In the genomic region with DNA sequence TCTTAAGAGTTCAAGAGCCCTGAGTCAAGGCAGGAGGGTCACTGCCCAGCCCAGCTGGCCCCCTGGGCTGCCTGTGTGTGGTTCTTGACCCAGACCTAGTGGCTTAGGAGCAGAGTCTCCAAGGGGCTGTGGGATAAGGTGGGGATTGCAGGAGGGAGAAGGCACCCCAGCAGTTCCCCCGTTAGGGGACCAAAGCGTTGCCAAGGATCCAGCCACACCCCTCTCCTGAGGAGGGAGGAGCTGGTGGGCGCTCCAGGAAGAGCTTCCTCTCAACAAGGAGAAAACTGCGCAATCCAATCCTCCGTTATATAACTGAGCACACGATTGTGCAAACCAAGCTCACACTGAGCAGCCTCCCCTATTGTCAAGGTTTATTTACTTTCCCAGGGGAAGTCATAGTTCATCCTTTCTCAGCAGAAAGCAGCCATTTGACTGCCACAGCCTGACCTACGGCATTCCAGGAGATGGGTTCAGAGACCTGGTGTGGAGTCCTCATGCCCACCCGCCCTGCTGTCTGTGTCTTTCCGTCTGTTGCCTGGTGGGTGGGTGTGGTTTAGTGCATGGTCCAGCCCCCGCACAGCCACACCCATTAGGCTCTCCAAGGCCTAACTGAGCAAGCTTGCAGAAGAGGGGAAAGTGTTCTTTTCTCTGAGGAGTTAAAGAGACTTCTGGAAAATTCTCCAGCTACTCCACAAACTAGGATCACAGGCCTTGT, we compare ENCODE assay signal across 8 cellular contexts. TPM values are rescaled to one million over a fixed set of nuclear protein-coding genes. Genes with fewer than 3 reads are reported as not detected.
A peak's percentile ranks its signal among the peaks of the same experiment; 100 is the strongest.
DNase-seq lines count a peak whose midpoint lies in the region; ATAC-seq, FAIRE-seq and TF ChIP-seq lines count a peak whose summit lies in the region.

No MANE protein-coding gene starts in this region.

- H3K27ac ChIP-seq in ACC112 (ENCODE audit: low read depth, low read length) (peak overlapping the region; percentile 38), astrocyte (ENCODE audit: low read depth, low read length) (no peak overlapping the region), transverse colon (peak overlapping the region; percentile 76 to 95 (median 88))

- DNase-seq in NAMALWA (ENCODE audit: low spot score) (peak; percentile 46), astrocyte (ENCODE audit: low read depth) (no peak), left lobe of liver (ENCODE audit: low spot score) (peak; percentile 93), transverse colon (peak; percentile 62)
- no peak for DNase-seq in activated naive CD4-positive, alpha-beta T cell treated with anti-CD3 and anti-CD28 coated beads, Interleukin-2, amount 10 ng/mL, durations not matched to agents 7 days and 5 days
- DNase-seq in activated T-helper 1 cell treated with anti-CD3 and anti-CD28 coated beads, Interleukin-12 subunit alpha, Interleukin-12 subunit beta, Interleukin-2, Interleukin-4 antibody, amounts not matched to agents 30 ng/mL and 10 ng/mL and 1 ng/mL, durations not matched to agents 14 hours and 24 hours and 36 hours (ENCODE audit: low spot score), result no peak

- WGBS in transverse colon (ENCODE audit: low coverage in 1 of 2), 2 donors, result 45% methylated on average over 10 of the region's 10 CpGs; no CpG with 5 or more reads in 1 of the 2 donors

- no peaks in the 10 kb centered on the region for H3K9me3 ChIP-seq in astrocyte (ENCODE audit: insufficient read depth, low read depth, low read length)
- H3K9me3 ChIP-seq in transverse colon, result no peaks in the 10 kb centered on the region

- no peak for FAIRE-seq in astrocyte (lab: Jason Lieb, UNC)

- peaks cover 36% of the 10 kb centered on the region for H3K4me1 Mint-ChIP-seq in astrocyte (ENCODE audit: low read depth, unreplicated experiment)
- H3K4me1 Mint-ChIP-seq in activated naive CD4-positive, alpha-beta T cell treated with anti-CD3 and anti-CD28 coated beads, Interleukin-2, amount 10 ng/mL, durations not matched to agents 7 days and 5 days, result peaks cover 23% of the 10 kb centered on the region
- H3K4me1 Mint-ChIP-seq in activated T-helper 1 cell treated with anti-CD3 and anti-CD28 coated beads, Interleukin-12 subunit alpha, Interleukin-12 subunit beta, Interleukin-2, Interleukin-4 antibody, amounts not matched to agents 30 ng/mL and 10 ng/mL and 1 ng/mL, durations not matched to agents 14 hours and 24 hours and 36 hours (ENCODE audit: low read depth), result peaks cover 14% of the 10 kb centered on the region

- peaks cover 56% of the 10 kb centered on the region for H3K4me1 ChIP-seq in ACC112 (ENCODE audit: control insufficient read depth, insufficient read depth, low read length, unreplicated experiment)
- H3K4me1 ChIP-seq in astrocyte (ENCODE audit: insufficient read depth, low read length), result peaks cover 27% of the 10 kb centered on the region
- H3K4me1 ChIP-seq in transverse colon, result peaks cover 49 to 81% (median 68%) of the 10 kb centered on the region in 4 donors

- H3K4me3 ChIP-seq in ACC112 (ENCODE audit: low read depth, low read length) (0 out of 2 replicates have a peak overlapping the region, but pooled peaks have one; percentile 19), astrocyte (ENCODE audit: insufficient read depth, low read depth, low read length) (no peak overlapping the region), transverse colon (no peak overlapping the region)

- H3K4me3 Mint-ChIP-seq in astrocyte (ENCODE audit: unreplicated experiment), result peak overlapping the region; percentile 70
- H3K4me3 Mint-ChIP-seq in activated naive CD4-positive, alpha-beta T cell treated with anti-CD3 and anti-CD28 coated beads, Interleukin-2, amount 10 ng/mL, durations not matched to agents 7 days and 5 days, result no peak overlapping the region
- H3K4me3 Mint-ChIP-seq in activated T-helper 1 cell treated with anti-CD3 and anti-CD28 coated beads, Interleukin-12 subunit alpha, Interleukin-12 subunit beta, Interleukin-2, Interleukin-4 antibody, amounts not matched to agents 30 ng/mL and 10 ng/mL and 1 ng/mL, durations not matched to agents 14 hours and 24 hours and 36 hours, result no peak overlapping the region

- H3K79me2 ChIP-seq in ACC112 (ENCODE audit: control insufficient read depth, insufficient read depth, low read length, unreplicated experiment) (peaks cover 26% of the 10 kb centered on the region), astrocyte (ENCODE audit: insufficient read depth, low read length) (peaks cover 18% of the 10 kb centered on the region)

- H2AFZ ChIP-seq in ACC112 (ENCODE audit: low read length, unreplicated experiment) (no peak overlapping the region), astrocyte (ENCODE audit: low read depth, low read length) (no peak overlapping the region)

- peak overlapping the region; percentile 40 for H3K4me2 ChIP-seq in astrocyte (ENCODE audit: low read length)

- no peak for TF ChIP-seq CTCF in astrocyte (IDR thresholded peaks at IDR 0.05; ENCODE audit: insufficient read depth, low read depth, low read length)
- TF ChIP-seq CTCF in transverse colon (IDR thresholded peaks at IDR 0.05), result no peak

- no peaks in the 10 kb centered on the region for H3K36me3 ChIP-seq in ACC112 (ENCODE audit: insufficient read depth, low read length)
- no peaks in the 10 kb centered on the region for H3K36me3 ChIP-seq in astrocyte (ENCODE audit: insufficient read depth, low read length)
- no peaks in the 10 kb centered on the region for H3K36me3 ChIP-seq in transverse colon

- TF ChIP-seq POLR2A in transverse colon (IDR thresholded peaks at IDR 0.05), result no peak

- ATAC-seq in left lobe of liver, result peak; percentile 57
- no peak for ATAC-seq in GM19351 (IDR thresholded peaks at IDR 0.05; ENCODE audit: unreplicated experiment)

- in situ Hi-C loops in transverse colon (cut with MboI; ENCODE audit: low pct_ligation_motif_present in 1 of 4, low pct_unique_long_range_greater_than_20kb in 1 of 4, low sequenced_read_pairs in 3 of 4), result no loop called here

- peaks cover 4% of the 10 kb centered on the region for H3K36me3 Mint-ChIP-seq in astrocyte (ENCODE audit: low read depth, unreplicated experiment)
- H3K36me3 Mint-ChIP-seq in activated naive CD4-positive, alpha-beta T cell treated with anti-CD3 and anti-CD28 coated beads, Interleukin-2, amount 10 ng/mL, durations not matched to agents 7 days and 5 days, result no peaks in the 10 kb centered on the region
- no peaks in the 10 kb centered on the region for H3K36me3 Mint-ChIP-seq in activated T-helper 1 cell treated with anti-CD3 and anti-CD28 coated beads, Interleukin-12 subunit alpha, Interleukin-12 subunit beta, Interleukin-2, Interleukin-4 antibody, amounts not matched to agents 30 ng/mL and 10 ng/mL and 1 ng/mL, durations not matched to agents 14 hours and 24 hours and 36 hours (ENCODE audit: low read depth)

- H3K9me3 Mint-ChIP-seq in astrocyte (ENCODE audit: unreplicated experiment), result peaks cover 2% of the 10 kb centered on the region
- no peaks in the 10 kb centered on the region for H3K9me3 Mint-ChIP-seq in activated naive CD4-positive, alpha-beta T cell treated with anti-CD3 and anti-CD28 coated beads, Interleukin-2, amount 10 ng/mL, durations not matched to agents 7 days and 5 days
- no peaks in the 10 kb centered on the region for H3K9me3 Mint-ChIP-seq in activated T-helper 1 cell treated with anti-CD3 and anti-CD28 coated beads, Interleukin-12 subunit alpha, Interleukin-12 subunit beta, Interleukin-2, Interleukin-4 antibody, amounts not matched to agents 30 ng/mL and 10 ng/mL and 1 ng/mL, durations not matched to agents 14 hours and 24 hours and 36 hours

- CTCF ChIA-PET in activated naive CD4-positive, alpha-beta T cell treated with anti-CD3 and anti-CD28 coated beads, Interleukin-2, amount 10 ng/mL, durations not matched to agents 7 days and 5 days (lab: Charles Lee), result interaction anchor here (1.6 kb wide), 1 partner anchor 35 kb away, joined by 3 read pairs; no protein-coding TSS in a partner anchor

- H4K20me1 ChIP-seq in astrocyte (ENCODE audit: insufficient read depth, low read length), result peaks cover 19% of the 10 kb centered on the region

- H3K27me3 ChIP-seq in ACC112 (ENCODE audit: insufficient read depth, low read length) (no peaks in the 10 kb centered on the region), astrocyte (ENCODE audit: insufficient read depth, low read length) (no peaks in the 10 kb centered on the region), transverse colon (no peaks in the 10 kb centered on the region)

- no peak overlapping the region for H3K27ac Mint-ChIP-seq in astrocyte (ENCODE audit: unreplicated experiment)
- no peak overlapping the region for H3K27ac Mint-ChIP-seq in activated naive CD4-positive, alpha-beta T cell treated with anti-CD3 and anti-CD28 coated beads, Interleukin-2, amount 10 ng/mL, durations not matched to agents 7 days and 5 days
- H3K27ac Mint-ChIP-seq in activated T-helper 1 cell treated with anti-CD3 and anti-CD28 coated beads, Interleukin-12 subunit alpha, Interleukin-12 subunit beta, Interleukin-2, Interleukin-4 antibody, amounts not matched to agents 30 ng/mL and 10 ng/mL and 1 ng/mL, durations not matched to agents 14 hours and 24 hours and 36 hours, result no peak overlapping the region

- H3K27me3 Mint-ChIP-seq in astrocyte (ENCODE audit: low read depth, unreplicated experiment), result no peaks in the 10 kb centered on the region
- H3K27me3 Mint-ChIP-seq in activated naive CD4-positive, alpha-beta T cell treated with anti-CD3 and anti-CD28 coated beads, Interleukin-2, amount 10 ng/mL, durations not matched to agents 7 days and 5 days, result peaks cover 48% of the 10 kb centered on the region
- peaks cover 22% of the 10 kb centered on the region for H3K27me3 Mint-ChIP-seq in activated T-helper 1 cell treated with anti-CD3 and anti-CD28 coated beads, Interleukin-12 subunit alpha, Interleukin-12 subunit beta, Interleukin-2, Interleukin-4 antibody, amounts not matched to agents 30 ng/mL and 10 ng/mL and 1 ng/mL, durations not matched to agents 14 hours and 24 hours and 36 hours (ENCODE audit: insufficient read depth)

- H3K9ac ChIP-seq in astrocyte (ENCODE audit: low read length), result no peak overlapping the region

- TF ChIP-seq EP300 in transverse colon (IDR thresholded peaks at IDR 0.05; ENCODE audit: low read depth), result no peak

- intact Hi-C loops in transverse colon (cut with DNase I; ENCODE audit: low total_unique reads), result loop anchor here (5.0 kb wide), 1 partner anchor 36 kb away; the partner anchor contains the start of gene SRP9
- intact Hi-C loops in activated T-helper 1 cell treated with anti-CD3 and anti-CD28 coated beads, Interleukin-12 subunit alpha, Interleukin-12 subunit beta, Interleukin-2, Interleukin-4 antibody, amounts not matched to agents 30 ng/mL and 10 ng/mL and 1 ng/mL, durations not matched to agents 14 hours and 24 hours and 36 hours (cut with micrococcal nuclease), result no loop called here

RNA-seq across cellular contexts. Expression of gene EPHX1, which starts 3.5 kb away (rescaled TPM):
- total RNA-seq in astrocyte (82.8 and 96.9 TPM in 2 replicates), left lobe of liver (1,368 TPM), transverse colon (100 to 1,000 TPM in 1 of 4 donors, 10 to 100 TPM in 3; 56.9 to 114 (median 90.6) TPM)
- total RNA-seq in activated T-helper 1 cell treated with anti-CD3 and anti-CD28 coated beads, Interleukin-12 subunit alpha, Interleukin-12 subunit beta, Interleukin-2, Interleukin-4 antibody, amounts not matched to agents 30 ng/mL and 10 ng/mL and 1 ng/mL, durations not matched to agents 14 hours and 24 hours and 36 hours, result 1.0 and 1.6 TPM in 2 replicates

RNA-seq across cellular contexts. Expression of gene SRP9, which starts 35.8 kb away (rescaled TPM):
- total RNA-seq in astrocyte (269 and 275 TPM in 2 replicates), left lobe of liver (136 TPM), transverse colon (100 to 1,000 TPM in 2 of 4 donors, 10 to 100 TPM in 2; 42.3 to 208 (median 117) TPM)
- total RNA-seq in activated T-helper 1 cell treated with anti-CD3 and anti-CD28 coated beads, Interleukin-12 subunit alpha, Interleukin-12 subunit beta, Interleukin-2, Interleukin-4 antibody, amounts not matched to agents 30 ng/mL and 10 ng/mL and 1 ng/mL, durations not matched to agents 14 hours and 24 hours and 36 hours, result 230 and 233 TPM in 2 replicates

Comparison
In these comparisons a context has a peak if more than half of its experiments do, and no peak if none do; other contexts are left out.
1. DNase-seq: peak in NAMALWA (single experiment), left lobe of liver (single experiment) and transverse colon (single experiment); none in astrocyte (single experiment), activated naive CD4-positive, alpha-beta T cell treated with anti-CD3 and anti-CD28 coated beads, Interleukin-2, amount 10 ng/mL, durations not matched to agents 7 days and 5 days (single experiment) and activated T-helper 1 cell treated with anti-CD3 and anti-CD28 coated beads, Interleukin-12 subunit alpha, Interleukin-12 subunit beta, Interleukin-2, Interleukin-4 antibody, amounts not matched to agents 30 ng/mL and 10 ng/mL and 1 ng/mL, durations not matched to agents 14 hours and 24 hours and 36 hours (single experiment).
2. RNA of gene EPHX1, which starts 3.5 kb away (total RNA-seq): 1,368 TPM in left lobe of liver (single experiment), 56.9 to 114 TPM in transverse colon and 82.8 to 96.9 TPM in astrocyte; 1.0 to 1.6 TPM in activated T-helper 1 cell treated with anti-CD3 and anti-CD28 coated beads, Interleukin-12 subunit alpha, Interleukin-12 subunit beta, Interleukin-2, Interleukin-4 antibody, amounts not matched to agents 30 ng/mL and 10 ng/mL and 1 ng/mL, durations not matched to agents 14 hours and 24 hours and 36 hours; every median in the first group is over 10 times any median in the second.